ENCODE assay signal across 8 cellular contexts in the genomic region with DNA sequence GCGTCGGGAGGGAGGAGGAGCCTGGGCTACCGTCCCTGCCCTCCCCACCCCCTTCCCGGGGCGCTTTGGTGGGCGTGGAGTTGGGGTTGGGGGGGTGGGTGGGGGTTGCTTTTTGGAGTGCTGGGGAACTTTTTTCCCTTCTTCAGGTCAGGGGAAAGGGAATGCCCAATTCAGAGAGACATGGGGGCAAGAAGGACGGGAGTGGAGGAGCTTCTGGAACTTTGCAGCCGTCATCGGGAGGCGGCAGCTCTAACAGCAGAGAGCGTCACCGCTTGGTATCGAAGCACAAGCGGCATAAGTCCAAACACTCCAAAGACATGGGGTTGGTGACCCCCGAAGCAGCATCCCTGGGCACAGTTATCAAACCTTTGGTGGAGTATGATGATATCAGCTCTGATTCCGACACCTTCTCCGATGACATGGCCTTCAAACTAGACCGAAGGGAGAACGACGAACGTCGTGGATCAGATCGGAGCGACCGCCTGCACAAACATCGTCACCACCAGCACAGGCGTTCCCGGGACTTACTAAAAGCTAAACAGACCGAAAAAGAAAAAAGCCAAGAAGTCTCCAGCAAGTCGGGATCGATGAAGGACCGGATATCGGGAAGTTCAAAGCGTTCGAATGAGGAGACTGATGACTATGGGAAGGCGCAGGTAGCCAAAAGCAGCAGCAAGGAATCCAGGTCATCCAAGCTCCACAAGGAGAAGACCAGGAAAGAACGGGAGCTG. TPM values are rescaled to one million over a fixed set of nuclear protein-coding genes. Genes with fewer than 3 reads are reported as not detected.
A peak's percentile ranks its signal among the peaks of the same experiment; 100 is the strongest.
DNase-seq lines count a peak whose midpoint lies in the region; ATAC-seq, FAIRE-seq and TF ChIP-seq lines count a peak whose summit lies in the region.

No MANE protein-coding gene starts in this region.

- H3K4me3 ChIP-seq in ACC112 (ENCODE audit: low read depth, low read length) (peak overlapping the region; percentile 100), ectodermal cell (ENCODE audit: insufficient read depth, low read depth, low read length) (peak overlapping the region; percentile 97), lung (peak overlapping the region; percentile 64)

- H3K27ac ChIP-seq in ACC112 (ENCODE audit: low read depth, low read length) (peak overlapping the region; percentile 88), VCaP (peak overlapping the region; percentile 99), ectodermal cell (ENCODE audit: insufficient read depth, low read depth, low read length, poor library complexity, severe bottlenecking) (peak overlapping the region; percentile 97), lung (ENCODE audit: low read depth in 1 of 2, low read length in 1 of 2) (peak overlapping the region; percentile 96 to 97)

- no peak overlapping the region for H2AFZ ChIP-seq in ACC112 (ENCODE audit: low read length, unreplicated experiment)

- H3K27me3 ChIP-seq in ACC112 (ENCODE audit: insufficient read depth, low read length), result no peaks in the 10 kb centered on the region
- no peaks in the 10 kb centered on the region for H3K27me3 ChIP-seq in ectodermal cell (ENCODE audit: control insufficient read depth, insufficient read depth, low read length, poor library complexity, severe bottlenecking)
- no peaks in the 10 kb centered on the region for H3K27me3 ChIP-seq in lung (ENCODE audit: control insufficient read depth, insufficient read depth)

- TF ChIP-seq CTCF in VCaP (conservative IDR thresholded peaks at IDR 0.05), result no peak
- TF ChIP-seq CTCF in lung (IDR thresholded peaks at IDR 0.05; ENCODE audit: control extremely low read depth, extremely low read depth), result no peak

- peaks cover 50% of the 10 kb centered on the region for H3K79me2 ChIP-seq in ACC112 (ENCODE audit: control insufficient read depth, insufficient read depth, low read length, unreplicated experiment)

- WGBS in ectodermal cell, 2 experiments, result 1 to 2% methylated on average over 32 of the region's 37 CpGs
- 0 to 1% methylated on average over 35 to 37 of the region's 37 CpGs for WGBS in lung, 2 donors

- peak; percentile 42 for ATAC-seq in HG03442 (IDR thresholded peaks at IDR 0.05; ENCODE audit: unreplicated experiment)
- ATAC-seq in lung (ENCODE audit: insufficient read depth, low FRiP score), result peak; percentile 71
- peak; percentile 81 for ATAC-seq in stimulated activated naive CD8-positive, alpha-beta T cell treated with anti-CD3 and anti-CD28 coated beads, Interleukin-15, Interleukin-2, amounts not matched to agents 100 U/mL and 50 U/mL, for 24 hours
- no peak for ATAC-seq in HG03565 (IDR thresholded peaks at IDR 0.05; ENCODE audit: unreplicated experiment)

- H3K9me3 ChIP-seq in ectodermal cell (ENCODE audit: control insufficient read depth, low read length) (no peaks in the 10 kb centered on the region), lung (ENCODE audit: control insufficient read depth in 2 of 2, insufficient read depth in 1 of 2, low read length in 1 of 2) (no peaks in the 10 kb centered on the region)

- peaks cover 13% of the 10 kb centered on the region; the same call in 1 of the 2 replicates for H3K36me3 ChIP-seq in ACC112 (ENCODE audit: insufficient read depth, low read length)
- no peaks in the 10 kb centered on the region for H3K36me3 ChIP-seq in ectodermal cell (ENCODE audit: control insufficient read depth, insufficient read depth, low read length)
- H3K36me3 ChIP-seq in lung (ENCODE audit: control insufficient read depth in 2 of 2, insufficient read depth in 2 of 2, low read length in 2 of 2), result no peaks in the 10 kb centered on the region

- DNase-seq in GM18507 (ENCODE audit: extremely low spot score, insufficient read length, low read depth), result peak; percentile 57
- no peak for DNase-seq in lung (ENCODE audit: low spot score)
- DNase-seq in stimulated activated naive CD8-positive, alpha-beta T cell treated with anti-CD3 and anti-CD28 coated beads, Interleukin-15, Interleukin-2, amounts not matched to agents 100 U/mL and 50 U/mL, for 24 hours, result no peak

- no peak for FAIRE-seq in GM18507 (lab: Jason Lieb, UNC)

- H3K4me1 ChIP-seq in ACC112 (ENCODE audit: control insufficient read depth, insufficient read depth, low read length, unreplicated experiment) (no peaks in the 10 kb centered on the region), ectodermal cell (ENCODE audit: control insufficient read depth, insufficient read depth, low read length) (peaks cover 8% of the 10 kb centered on the region), lung (ENCODE audit: control insufficient read depth in 2 of 2, insufficient read depth in 2 of 2, low read length in 2 of 2) (peaks cover 1 to 5% of the 10 kb centered on the region in 2 donors)

RNA-seq across cellular contexts. Expression of gene CDK12, which starts 0.8 kb away (rescaled TPM):
- polyA plus RNA-seq in ectodermal cell (2013, experiment 1 of 4), result 51.5 TPM
- polyA plus RNA-seq in ectodermal cell (2013, experiment 2 of 4), result 57.4 TPM
- 33.8 TPM for polyA plus RNA-seq in ectodermal cell (2013, experiment 3 of 4)
- 41.9 TPM for polyA plus RNA-seq in ectodermal cell (2013, experiment 4 of 4)
- 10 to 100 TPM; 54.2 to 56.2 TPM for total RNA-seq in lung
- 10 to 100 TPM; 12.3 to 16.9 TPM for polyA plus RNA-seq in lung

RNA-seq across cellular contexts. Expression of gene MED1, which starts 11.0 kb away (rescaled TPM):
- 55.0 TPM for polyA plus RNA-seq in ectodermal cell (2013, experiment 1 of 4)
- polyA plus RNA-seq in ectodermal cell (2013, experiment 2 of 4), result 64.9 TPM
- polyA plus RNA-seq in ectodermal cell (2013, experiment 3 of 4), result 37.8 TPM
- polyA plus RNA-seq in ectodermal cell (2013, experiment 4 of 4), result 44.0 TPM
- 10 to 100 TPM; 30.4 to 34.6 TPM for total RNA-seq in lung
- polyA plus RNA-seq in lung, result 10 to 100 TPM in 1 of 2 donors, 1 to 10 TPM in 1; 6.5 to 14.7 TPM
